In the genomic region with DNA sequence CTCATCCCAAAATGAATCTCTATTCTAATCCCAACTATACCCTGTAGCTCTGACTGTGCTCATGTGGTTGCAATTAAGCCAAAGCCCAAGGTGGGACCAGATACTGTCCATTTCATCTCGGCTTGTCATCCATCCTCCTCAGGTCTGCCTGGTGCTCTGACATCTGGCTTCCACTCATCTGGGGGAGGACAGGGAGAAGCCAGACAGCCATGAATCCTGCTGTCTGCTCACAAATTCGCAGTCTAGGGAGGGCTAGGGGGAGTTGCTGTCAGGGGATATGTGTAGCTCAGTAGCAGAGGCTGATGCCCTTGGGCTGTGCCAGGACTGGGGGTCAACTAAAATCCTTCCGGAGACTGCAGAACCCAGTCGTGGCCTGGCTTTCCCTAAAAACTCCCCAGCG, we compare ENCODE assay signal across 21 cellular contexts.
A peak's percentile ranks its signal among the peaks of the same experiment; 100 is the strongest.
DNase-seq lines count a peak whose midpoint lies in the region; ATAC-seq and TF ChIP-seq lines count a peak whose summit lies in the region.
"Had no signal": no experiment of that assay in that cellular context is flagged by ENCODE, and none has a peak within 500 bp of the region (broad histone marks: within the 10 kb centered on the region; RNA-seq: fewer than 3 reads in every experiment).

No MANE protein-coding gene starts in this region.

- peaks cover 92% of the 10 kb centered on the region for H3K4me1 Mint-ChIP-seq in stimulated activated naive CD8-positive, alpha-beta T cell treated with anti-CD3 and anti-CD28 coated beads, Interleukin-15, Interleukin-2, amounts not matched to agents 100 ng/mL and 50 ng/mL, for 24 hours (ENCODE audit: low read depth)
- H3K4me1 Mint-ChIP-seq in activated naive CD8-positive, alpha-beta T cell treated with anti-CD3 and anti-CD28 coated beads for 36 hours, result peaks cover 82% of the 10 kb centered on the region

- no peaks in the 10 kb centered on the region for H3K36me3 Mint-ChIP-seq in stimulated activated naive CD8-positive, alpha-beta T cell treated with anti-CD3 and anti-CD28 coated beads, Interleukin-15, Interleukin-2, amounts not matched to agents 100 ng/mL and 50 ng/mL, for 24 hours (ENCODE audit: low read depth)
- no peaks in the 10 kb centered on the region for H3K36me3 Mint-ChIP-seq in activated naive CD8-positive, alpha-beta T cell treated with anti-CD3 and anti-CD28 coated beads for 36 hours
- H3K36me3 Mint-ChIP-seq in activated naive CD4-positive, alpha-beta T cell treated with anti-CD3 and anti-CD28 coated beads, Interleukin-2, amount 50 U/mL, for 72 hours, result peaks cover 0 to 9% of the 10 kb centered on the region in 2 donors
- H3K36me3 Mint-ChIP-seq: activated CD4-positive, alpha-beta memory T cell treated with anti-CD3 and anti-CD28 coated beads for 36 hours; WTC11 had no signal

- DNase-seq in stimulated activated naive CD8-positive, alpha-beta T cell treated with anti-CD3 and anti-CD28 coated beads, Interleukin-15, Interleukin-2, amounts not matched to agents 100 U/mL and 50 U/mL, for 24 hours, result no peak
- DNase-seq in activated naive CD8-positive, alpha-beta T cell treated with anti-CD3 and anti-CD28 coated beads for 36 hours, result no peak
- DNase-seq in amygdala (lab: John Stamatoyannopoulos, UW), result no peak
- no peak for DNase-seq in activated naive CD4-positive, alpha-beta T cell treated with anti-CD3 and anti-CD28 coated beads, Interleukin-2, amount 50 U/mL, for 72 hours (ENCODE audit: low spot score in 2 of 2)
- DNase-seq in body of pancreas, result no peak
- DNase-seq: activated CD4-positive, alpha-beta memory T cell treated with anti-CD3 and anti-CD28 coated beads for 36 hours; activated gamma-delta T cell treated with Interleukin-2 at 50 U/mL for 16 hours; anterior cingulate cortex; foreskin melanocyte; Kasumi-1; NCI-H187; NCI-H345; NK-92 treated with Interleukin-12 subunit alpha and Interleukin-12 subunit beta, amount 100 ng/mL, for 24 hours; occipital lobe; transverse colon had no signal

- H3K27ac Mint-ChIP-seq in stimulated activated naive CD8-positive, alpha-beta T cell treated with anti-CD3 and anti-CD28 coated beads, Interleukin-15, Interleukin-2, amounts not matched to agents 100 ng/mL and 50 ng/mL, for 24 hours, result peak overlapping the region; percentile 94
- H3K27ac Mint-ChIP-seq in activated naive CD8-positive, alpha-beta T cell treated with anti-CD3 and anti-CD28 coated beads for 36 hours, result peak overlapping the region; percentile 70
- H3K27ac Mint-ChIP-seq in activated naive CD4-positive, alpha-beta T cell treated with anti-CD3 and anti-CD28 coated beads, Interleukin-2, amount 50 U/mL, for 72 hours, result peak overlapping the region in 1 of 2 donors; percentile 95
- H3K27ac Mint-ChIP-seq: WTC11 had no signal

- H3K4me3 Mint-ChIP-seq in stimulated activated naive CD8-positive, alpha-beta T cell treated with anti-CD3 and anti-CD28 coated beads, Interleukin-15, Interleukin-2, amounts not matched to agents 100 ng/mL and 50 ng/mL, for 24 hours, result no peak overlapping the region
- H3K4me3 Mint-ChIP-seq in activated naive CD8-positive, alpha-beta T cell treated with anti-CD3 and anti-CD28 coated beads for 36 hours, result no peak overlapping the region
- H3K4me3 Mint-ChIP-seq: activated CD4-positive, alpha-beta memory T cell treated with anti-CD3 and anti-CD28 coated beads for 36 hours; WTC11 had no signal

- H3K4me1 ChIP-seq in mesodermal cell (ENCODE audit: control insufficient read depth, insufficient read depth, low read length, poor library complexity, severe bottlenecking), result peaks cover 60% of the 10 kb centered on the region
- H3K4me1 ChIP-seq in body of pancreas, result peaks cover 12% of the 10 kb centered on the region

- no peaks in the 10 kb centered on the region for H3K9me3 Mint-ChIP-seq in stimulated activated naive CD8-positive, alpha-beta T cell treated with anti-CD3 and anti-CD28 coated beads, Interleukin-15, Interleukin-2, amounts not matched to agents 100 ng/mL and 50 ng/mL, for 24 hours
- H3K9me3 Mint-ChIP-seq in activated naive CD8-positive, alpha-beta T cell treated with anti-CD3 and anti-CD28 coated beads for 36 hours, result no peaks in the 10 kb centered on the region
- H3K9me3 Mint-ChIP-seq in activated naive CD4-positive, alpha-beta T cell treated with anti-CD3 and anti-CD28 coated beads, Interleukin-2, amount 50 U/mL, for 72 hours, result no peaks in the 10 kb centered on the region
- H3K9me3 Mint-ChIP-seq: activated CD4-positive, alpha-beta memory T cell treated with anti-CD3 and anti-CD28 coated beads for 36 hours; WTC11 had no signal

- TF ChIP-seq CTCF in body of pancreas (IDR thresholded peaks at IDR 0.05), result no peak

- 84 to 90% methylated on average over 3 to 5 of the region's 5 CpGs for WGBS in mesodermal cell (ENCODE audit: insufficient coverage in 2 of 2), 2 experiments
- WGBS in body of pancreas, 2 donors, result 68 to 78% methylated on average over 5 of the region's 5 CpGs

- ATAC-seq in stimulated activated naive CD8-positive, alpha-beta T cell treated with anti-CD3 and anti-CD28 coated beads, Interleukin-15, Interleukin-2, amounts not matched to agents 100 U/mL and 50 U/mL, for 24 hours, result no peak
- no peak for ATAC-seq in HG02981 (IDR thresholded peaks at IDR 0.05; ENCODE audit: unreplicated experiment)
- ATAC-seq in activated naive CD4-positive, alpha-beta T cell treated with anti-CD3 and anti-CD28 coated beads, Interleukin-2, amount 50 U/mL, for 72 hours, result no peak
- ATAC-seq in body of pancreas, result no peak
- ATAC-seq: WTC11 had no signal

- H3K27ac ChIP-seq in mesodermal cell (ENCODE audit: low read depth, low read length, severe bottlenecking), result peak overlapping the region; percentile 85
- H3K27ac ChIP-seq in body of pancreas, result no peak overlapping the region
- H3K27ac ChIP-seq: BLaER1, SK-N-MC had no signal

- intact Hi-C loops in body of pancreas (cut with DNase I), result no loop called here

- no peak for TF ChIP-seq POLR2A in body of pancreas (IDR thresholded peaks at IDR 0.05)

- H3K27me3 ChIP-seq in body of pancreas, result no peaks in the 10 kb centered on the region
- H3K27me3 ChIP-seq: BLaER1, transverse colon had no signal

- H3K9me3 ChIP-seq in mesodermal cell (ENCODE audit: control insufficient read depth, low read length), result no peaks in the 10 kb centered on the region
- no peaks in the 10 kb centered on the region for H3K9me3 ChIP-seq in body of pancreas
- H3K9me3 ChIP-seq: BLaER1, transverse colon had no signal

- no peaks in the 10 kb centered on the region for H3K27me3 Mint-ChIP-seq in stimulated activated naive CD8-positive, alpha-beta T cell treated with anti-CD3 and anti-CD28 coated beads, Interleukin-15, Interleukin-2, amounts not matched to agents 100 ng/mL and 50 ng/mL, for 24 hours
- no peaks in the 10 kb centered on the region for H3K27me3 Mint-ChIP-seq in activated naive CD8-positive, alpha-beta T cell treated with anti-CD3 and anti-CD28 coated beads for 36 hours
- H3K27me3 Mint-ChIP-seq: activated CD4-positive, alpha-beta memory T cell treated with anti-CD3 and anti-CD28 coated beads for 36 hours had no signal

- H3K36me3 ChIP-seq in mesodermal cell (ENCODE audit: control insufficient read depth, insufficient read depth, low read length) (no peaks in the 10 kb centered on the region), body of pancreas (replicated peaks in 1 of 2; ENCODE audit: insufficient read depth in 1 of 2, low read depth in 2 of 2) (no peaks in the 10 kb centered on the region)
- H3K36me3 ChIP-seq: BLaER1, transverse colon had no signal

- no peak overlapping the region for H3K4me3 ChIP-seq in mesodermal cell (ENCODE audit: extremely low read depth, insufficient read depth, low read length, poor library complexity, severe bottlenecking)
- H3K4me3 ChIP-seq in body of pancreas, result no peak overlapping the region
- H3K4me3 ChIP-seq: BLaER1, SK-N-MC, transverse colon had no signal
